In the genomic region with DNA sequence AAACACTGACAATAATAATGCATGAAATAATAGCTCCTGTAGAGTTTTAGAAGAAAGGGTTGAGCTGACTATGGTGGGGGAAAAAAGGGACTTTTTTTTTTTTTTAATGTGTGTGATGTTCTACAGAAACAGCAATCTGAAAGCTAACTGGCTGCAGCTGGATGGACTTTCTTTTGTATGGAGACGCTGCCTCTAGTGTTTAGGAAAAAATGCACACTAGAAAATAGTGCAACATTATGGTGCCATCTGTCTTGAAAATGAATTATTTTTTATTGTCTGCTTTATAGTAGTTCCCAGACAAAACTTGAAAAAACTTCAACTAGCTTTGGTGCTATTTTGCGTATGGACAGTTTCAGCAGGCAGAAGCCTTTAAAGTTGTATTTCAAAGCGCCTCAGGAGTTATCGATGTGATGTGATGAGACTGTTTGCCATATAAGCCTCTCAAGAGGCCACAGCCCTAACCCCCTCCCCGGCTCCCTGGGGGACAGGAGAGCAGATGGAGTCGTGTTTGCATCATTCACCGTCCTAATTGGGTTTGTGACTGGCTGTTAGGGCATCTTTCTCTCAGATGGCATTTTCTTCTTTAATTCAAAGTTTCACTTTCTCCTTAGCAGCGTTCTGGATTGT, we compare ENCODE assay signal across 8 cellular contexts.
DNase-seq lines count a peak whose midpoint lies in the region; ATAC-seq and TF ChIP-seq lines count a peak whose summit lies in the region.

No MANE protein-coding gene starts in this region.

- no peak overlapping the region for H2AK9ac ChIP-seq in IMR-90 (replicated peaks; ENCODE audit: low read depth, low read length, poor library complexity)

- no peaks in the 10 kb centered on the region for H3K27me3 ChIP-seq in IMR-90 (ENCODE audit: control insufficient read depth, insufficient read depth, low read length)
- H3K27me3 ChIP-seq in left ventricle myocardium inferior (ENCODE audit: low read depth), result no peaks in the 10 kb centered on the region
- no peaks in the 10 kb centered on the region for H3K27me3 ChIP-seq in stomach smooth muscle (ENCODE audit: control insufficient read depth in 1 of 2, insufficient read depth in 2 of 2, low read length in 2 of 2)

- peak overlapping the region; percentile 21; the same call in 1 of the 2 replicates for H3K9ac ChIP-seq in IMR-90 (ENCODE audit: low read depth, low read length)
- H3K9ac ChIP-seq in stomach smooth muscle (ENCODE audit: low read length in 2 of 2), result peak overlapping the region; percentile 72 to 78

- H2BK120ac ChIP-seq in IMR-90 (ENCODE audit: low read depth, low read length), result peak overlapping the region; percentile 55

- TF ChIP-seq RAD21 in IMR-90 (IDR thresholded peaks at IDR 0.05; ENCODE audit: low read length), result peak; percentile 68

- H3K56ac ChIP-seq in IMR-90 (ENCODE audit: extremely low read depth, insufficient read depth, low read length), result peak overlapping the region; percentile 18; the same call in 1 of the 2 replicates

- ATAC-seq in IMR-90 (ENCODE audit: low read depth) (peak; percentile 80), GM21723 (IDR thresholded peaks at IDR 0.05; ENCODE audit: unreplicated experiment) (no peak), GM19397 (IDR thresholded peaks at IDR 0.05; ENCODE audit: unreplicated experiment) (no peak)

- dilution Hi-C loops in IMR-90 (cut with HindIII; ENCODE audit: low sequenced_read_pairs, unreplicated experiment), result no loop called here

- H3K9me1 ChIP-seq in IMR-90 (ENCODE audit: insufficient read depth, low read length), result no peaks in the 10 kb centered on the region

- no peaks in the 10 kb centered on the region for H4K20me1 ChIP-seq in IMR-90 (ENCODE audit: insufficient read depth, low read length)

- H2BK15ac ChIP-seq in IMR-90 (ENCODE audit: low read depth, low read length), result peak overlapping the region; percentile 29; the same call in 1 of the 3 replicates

- peak overlapping the region; percentile 66; the same call in 1 of the 2 replicates for H3K4ac ChIP-seq in IMR-90 (ENCODE audit: low read depth, low read length)

- H3K36me3 ChIP-seq in IMR-90 (ENCODE audit: control insufficient read depth, insufficient read depth, low read length), result no peaks in the 10 kb centered on the region
- no peaks in the 10 kb centered on the region for H3K36me3 ChIP-seq in left ventricle myocardium inferior
- no peaks in the 10 kb centered on the region for H3K36me3 ChIP-seq in stomach smooth muscle (ENCODE audit: control insufficient read depth in 2 of 2, insufficient read depth in 2 of 2, low read length in 2 of 2)

- peak overlapping the region; percentile 2; the same call in 1 of the 2 replicates for H3K18ac ChIP-seq in IMR-90 (ENCODE audit: low read depth, low read length)

- CTCF ChIA-PET in AG04449 (lab: Yijun Ruan, JAX), result interaction anchor here (0.6 to 6.3 kb wide), 39 partner anchors 9 to 661 kb away, joined by 3 to 139 read pairs (median 4); no protein-coding TSS in a partner anchor
- CTCF ChIA-PET in IMR-90 (lab: Yijun Ruan, JAX), result interaction anchor here (0.6 to 1.6 kb wide), 25 partner anchors 8 to 408 kb away, joined by 3 to 9 read pairs (median 3); no protein-coding TSS in a partner anchor

- H2BK5ac ChIP-seq in IMR-90 (ENCODE audit: low read depth, low read length, poor library complexity, severe bottlenecking), result no peak overlapping the region

- H3K23ac ChIP-seq in IMR-90 (ENCODE audit: low read depth, low read length), result peak overlapping the region; percentile 57; the same call in 1 of the 2 replicates

- intact Hi-C loops in IMR-90 (cut with micrococcal nuclease) (loop anchor here (1.0 to 10.0 kb wide), 4 partner anchors 87 to 551 kb away; a partner anchor contains a TSS), left ventricle myocardium inferior (cut with micrococcal nuclease) (loop anchor here (10.0 kb wide), 2 partner anchors 231 to 259 kb away; no protein-coding TSS in a partner anchor)

- H4K8ac ChIP-seq in IMR-90 (ENCODE audit: low read depth in 2 of 2, low read length in 2 of 2), result peak overlapping the region in 1 of 2 experiments; percentile 72; a peak in 2 of 4 replicates

- 0 out of 2 replicates have a peak overlapping the region, but pooled peaks have one; percentile 10 for H4K5ac ChIP-seq in IMR-90 (ENCODE audit: low read depth, low read length)

- peak overlapping the region; percentile 71 for H2AFZ ChIP-seq in IMR-90 (replicated peaks; ENCODE audit: low read length, poor library complexity)

- TF ChIP-seq POLR2A in IMR-90 (IDR thresholded peaks at IDR 0.05; ENCODE audit: low read depth, low read length), result no peak

- TF ChIP-seq CTCF in AG04449 (IDR thresholded peaks at IDR 0.05; ENCODE audit: insufficient read depth, low read length, missing control alignments), result peak; percentile 46
- peak; percentile 75 for TF ChIP-seq CTCF in IMR-90 (conservative IDR thresholded peaks at IDR 0.05; ENCODE audit: low read depth, low read length)
- TF ChIP-seq CTCF in left ventricle myocardium inferior (IDR thresholded peaks at IDR 0.05; ENCODE audit: borderline replicate concordance), result peak; percentile 69

- no CpG with 5 or more reads among the region's 8 CpGs for WGBS in IMR-90 (ENCODE audit: extremely low coverage in 2 of 2, insufficient read length in 1 of 2), 2 experiments

- H3K4me1 ChIP-seq in IMR-90 (ENCODE audit: control insufficient read depth, insufficient read depth, low read length) (peaks cover 4% of the 10 kb centered on the region), left ventricle myocardium inferior (peaks cover 27% of the 10 kb centered on the region), stomach smooth muscle (ENCODE audit: control insufficient read depth, insufficient read depth, low read length) (peaks cover 14% of the 10 kb centered on the region)

- H3K14ac ChIP-seq in IMR-90 (replicated peaks; ENCODE audit: low read depth, low read length), result peak overlapping the region; percentile 66; the same call in 1 of the 2 replicates

- DNase-seq in AG04449 (ENCODE audit: low read depth, low spot score) (no peak), IMR-90 (peak; percentile 66), SW480 (ENCODE audit: low spot score) (peak; percentile 49), left ventricle myocardium inferior (no peak)
- DNase-seq in activated CD4-positive, alpha-beta T cell treated with anti-CD3 and anti-CD28 coated beads for 1 hour, result no peak

- H3K9me3 ChIP-seq in IMR-90 (ENCODE audit: control insufficient read depth, insufficient read depth, low read length) (no peaks in the 10 kb centered on the region), left ventricle myocardium inferior (replicated peaks) (no peaks in the 10 kb centered on the region), stomach smooth muscle (ENCODE audit: control insufficient read depth in 2 of 2, low read length in 2 of 2) (no peaks in the 10 kb centered on the region)

- H3K27ac ChIP-seq in IMR-90 (ENCODE audit: insufficient read depth, low read length), result peak overlapping the region; percentile 42; the same call in 1 of the 2 replicates
- H3K27ac ChIP-seq in left ventricle myocardium inferior (replicated peaks), result peak overlapping the region; percentile 21
- H3K27ac ChIP-seq in stomach smooth muscle (ENCODE audit: low read length), result peak overlapping the region; percentile 64

- in situ Hi-C loops in IMR-90 (cut with MboI; ENCODE audit: low sequenced_read_pairs), result loop anchor here (5.0 to 25.0 kb wide), 2 partner anchors 229 to 261 kb away; no protein-coding TSS in a partner anchor

- 0 out of 2 replicates have a peak overlapping the region, but pooled peaks have one; percentile 52 for H4K91ac ChIP-seq in IMR-90 (ENCODE audit: insufficient read depth, low read depth, low read length)

- peak overlapping the region; percentile 40; the same call in 1 of the 2 replicates for H2BK20ac ChIP-seq in IMR-90 (ENCODE audit: low read depth, low read length)

- POLR2A ChIA-PET in AG04449 (lab: Yijun Ruan, JAX), result no interaction called here
- POLR2A ChIA-PET in IMR-90 (lab: Charles Lee; ENCODE audit: unreplicated experiment), result no interaction called here

- H3K4me3 ChIP-seq in AG04449 (ENCODE audit: low read depth, low read length) (peak overlapping the region; percentile 52), IMR-90 (ENCODE audit: insufficient read depth, low read depth, low read length) (no peak overlapping the region), left ventricle myocardium inferior (peak overlapping the region; percentile 43), stomach smooth muscle (ENCODE audit: low read length in 2 of 2) (peak overlapping the region; percentile 77 to 83)

- H2AK5ac ChIP-seq in IMR-90 (ENCODE audit: low read depth, low read length), result peak overlapping the region; percentile 60; the same call in 1 of the 2 replicates

- H3K79me1 ChIP-seq in IMR-90 (ENCODE audit: low read depth in 1 of 2, low read length in 2 of 2), result peaks cover 20 to 24% of the 10 kb centered on the region in 2 experiments

- H3K4me2 ChIP-seq in IMR-90 (ENCODE audit: low read depth, low read length), result peak overlapping the region; percentile 82

- BruUV-seq in IMR-90 (replicated peaks; lab: Mats Ljungman, UMichigan), result no TSS peak

TF ChIP-seq in IMR-90, 13 proteins besides CTCF, POLR2A, EP300 and RAD21:
- TF ChIP-seq MAZ (IDR thresholded peaks at IDR 0.05; ENCODE audit: borderline replicate concordance, low read depth, low read length) (no peak), CHD1 (IDR thresholded peaks at IDR 0.05; ENCODE audit: low read depth, low read length) (no peak), NFE2L2 (IDR thresholded peaks at IDR 0.05; ENCODE audit: low read depth, low read length) (no peak), SMC3 (IDR thresholded peaks at IDR 0.05; ENCODE audit: low read depth, low read length) (peak; percentile 46), RFX5 (IDR thresholded peaks at IDR 0.05; ENCODE audit: low read depth, low read length) (no peak), RCOR1 (IDR thresholded peaks at IDR 0.05; ENCODE audit: insufficient replicate concordance, low read length) (no peak)
- TF ChIP-seq, protein P1, sequence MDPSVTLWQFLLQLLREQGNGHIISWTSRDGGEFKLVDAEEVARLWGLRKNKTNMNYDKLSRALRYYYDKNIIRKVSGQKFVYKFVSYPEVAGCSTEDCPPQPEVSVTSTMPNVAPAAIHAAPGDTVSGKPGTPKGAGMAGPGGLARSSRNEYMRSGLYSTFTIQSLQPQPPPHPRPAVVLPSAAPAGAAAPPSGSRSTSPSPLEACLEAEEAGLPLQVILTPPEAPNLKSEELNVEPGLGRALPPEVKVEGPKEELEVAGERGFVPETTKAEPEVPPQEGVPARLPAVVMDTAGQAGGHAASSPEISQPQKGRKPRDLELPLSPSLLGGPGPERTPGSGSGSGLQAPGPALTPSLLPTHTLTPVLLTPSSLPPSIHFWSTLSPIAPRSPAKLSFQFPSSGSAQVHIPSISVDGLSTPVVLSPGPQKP (IDR thresholded peaks at IDR 0.05; ENCODE audit: borderline replicate concordance, low read depth, low read length), result no peak

Comparison
In these comparisons a context has a peak if more than half of its experiments do, and no peak if none do; other contexts are left out.
1. DNase-seq: peak in IMR-90 (single experiment) and SW480 (single experiment); none in AG04449 (single experiment), left ventricle myocardium inferior (single experiment) and activated CD4-positive, alpha-beta T cell treated with anti-CD3 and anti-CD28 coated beads for 1 hour (single experiment).
2. Peak in every context shown above with its lines, with median percentiles within 50 percentile points of each other: CTCF ChIP-seq and H3K27ac ChIP-seq.